7 cellular contexts compared by ENCODE assay signal in the genomic region with DNA sequence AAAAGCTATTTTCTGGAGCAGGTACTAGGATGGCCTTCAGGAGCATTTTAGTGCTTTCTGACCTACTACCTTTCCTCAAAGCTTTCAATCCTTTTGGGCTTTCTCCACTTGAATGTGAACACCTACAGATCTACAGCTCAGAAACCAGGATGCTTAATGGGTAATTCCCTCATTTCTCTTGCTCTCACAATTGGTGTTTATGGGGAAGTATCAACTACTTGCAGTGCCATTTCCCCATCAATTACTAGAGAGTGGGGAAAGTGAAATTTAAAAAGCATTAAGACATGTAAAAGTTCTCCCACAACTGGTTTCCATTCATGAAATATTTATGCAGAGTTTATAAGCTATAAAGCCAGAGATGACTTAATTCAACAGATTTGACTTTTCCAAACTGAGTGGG. TPM values are rescaled to one million over a fixed set of nuclear protein-coding genes. Genes with fewer than 3 reads are reported as not detected.
DNase-seq lines count a peak whose midpoint lies in the region; ATAC-seq and TF ChIP-seq lines count a peak whose summit lies in the region.

No MANE protein-coding gene starts in this region.

- H3K79me2 ChIP-seq in GM23248 (ENCODE audit: insufficient read depth) (peaks cover 82% of the 10 kb centered on the region), PC-9 (ENCODE audit: low read depth) (peaks cover 74% of the 10 kb centered on the region)

- DNase-seq in GM23248 = no peak
- DNase-seq in PC-9 = no peak
- no peak for DNase-seq in esophagus squamous epithelium (lab: John Stamatoyannopoulos, UW)
- DNase-seq in gastrocnemius medialis = no peak
- DNase-seq in head of caudate nucleus = no peak
- DNase-seq in DMS 273 treated with DMSO at 0.1 percent for 48 hours (lab: John Stamatoyannopoulos, UW) = no peak

- in situ Hi-C loops in GM23248 (cut with MboI) (no loop called here), gastrocnemius medialis (cut with MboI; ENCODE audit: low sequenced_read_pairs in 4 of 4) (no loop called here)

- CTCF ChIA-PET in PC-9 (lab: Charles Lee) = no interaction called here

- H3K4me2 ChIP-seq in GM23248 (ENCODE audit: unreplicated experiment) (peak overlapping the region; percentile 94), PC-9 (peak overlapping the region; percentile 97)

- BruUV-seq in PC-9 (replicated peaks; lab: Mats Ljungman, UMichigan) = no TSS peak

- no peaks in the 10 kb centered on the region for H3K9me3 ChIP-seq in GM23248 (ENCODE audit: low read depth)
- H3K9me3 ChIP-seq in PC-9 (ENCODE audit: insufficient read depth, low read depth) = no peaks in the 10 kb centered on the region
- no peaks in the 10 kb centered on the region for H3K9me3 ChIP-seq in esophagus squamous epithelium
- H3K9me3 ChIP-seq in gastrocnemius medialis = no peaks in the 10 kb centered on the region

- H3K9me2 ChIP-seq in GM23248 (ENCODE audit: insufficient read depth) (no peaks in the 10 kb centered on the region), PC-9 (ENCODE audit: insufficient read depth) (no peaks in the 10 kb centered on the region)

- H3F3A ChIP-seq in GM23248 (ENCODE audit: insufficient read depth) = peaks cover 20% of the 10 kb centered on the region
- peaks cover 7% of the 10 kb centered on the region; the same call in 1 of the 2 replicates for H3F3A ChIP-seq in PC-9 (ENCODE audit: insufficient read depth, low read depth)

- H3K4me1 ChIP-seq in GM23248 (ENCODE audit: insufficient read depth) = peaks cover 25% of the 10 kb centered on the region
- H3K4me1 ChIP-seq in PC-9 (replicated peaks; ENCODE audit: insufficient read depth) = peaks cover 17% of the 10 kb centered on the region
- H3K4me1 ChIP-seq in esophagus squamous epithelium = peaks cover 21 to 52% (median 26%) of the 10 kb centered on the region in 3 donors
- H3K4me1 ChIP-seq in gastrocnemius medialis = peaks cover 26 to 31% of the 10 kb centered on the region in 2 donors

- no peak overlapping the region for H2AFZ ChIP-seq in GM23248
- no peak overlapping the region for H2AFZ ChIP-seq in PC-9

- POLR2A ChIA-PET in PC-9 (lab: Charles Lee; ENCODE audit: unreplicated experiment) = no interaction called here

- intact Hi-C loops in PC-9 (cut with micrococcal nuclease; ENCODE audit: unreplicated experiment) (no loop called here), esophagus squamous epithelium (cut with DNase I) (no loop called here), gastrocnemius medialis (cut with DNase I; ENCODE audit: low total_unique reads) (no loop called here), head of caudate nucleus (cut with DNase I) (no loop called here)

- H3K27me3 ChIP-seq in GM23248 (replicated peaks; ENCODE audit: insufficient read depth) (no peaks in the 10 kb centered on the region), PC-9 (ENCODE audit: insufficient read depth, low read depth) (no peaks in the 10 kb centered on the region), esophagus squamous epithelium (no peaks in the 10 kb centered on the region), gastrocnemius medialis (no peaks in the 10 kb centered on the region)

- TF ChIP-seq POLR2A in esophagus squamous epithelium (IDR thresholded peaks at IDR 0.05) (no peak), gastrocnemius medialis (IDR thresholded peaks at IDR 0.05) (no peak)

- H3K4me3 ChIP-seq in GM23248 = peak overlapping the region; percentile 93
- H3K4me3 ChIP-seq in PC-9 = peak overlapping the region; percentile 75
- H3K4me3 ChIP-seq in esophagus squamous epithelium = peak overlapping the region; percentile 96 to 100 (median 100)
- peak overlapping the region; percentile 15 to 87 (median 67) for H3K4me3 ChIP-seq in gastrocnemius medialis

- H4K20me1 ChIP-seq in GM23248 (ENCODE audit: insufficient read depth) (peaks cover 9% of the 10 kb centered on the region), PC-9 (ENCODE audit: insufficient read depth) (peaks cover 26% of the 10 kb centered on the region)

- ATAC-seq in gastrocnemius medialis (no peak), GM19324 (IDR thresholded peaks at IDR 0.05; ENCODE audit: low FRiP score, unreplicated experiment) (no peak)

- H3K27ac ChIP-seq in GM23248 (peak overlapping the region; percentile 95; the same call in 1 of the 2 replicates), PC-9 (no peak overlapping the region), esophagus squamous epithelium (peak overlapping the region; percentile 7 to 100 (median 54)), gastrocnemius medialis (peak overlapping the region; percentile 96 to 100 (median 97))

- H3K9ac ChIP-seq in GM23248 = peak overlapping the region; percentile 99

- TF ChIP-seq CTCF in PC-9 (conservative IDR thresholded peaks at IDR 0.05) (no peak), esophagus squamous epithelium (IDR thresholded peaks at IDR 0.05) (no peak), gastrocnemius medialis (IDR thresholded peaks at IDR 0.05 in 4 of 5, conservative IDR thresholded peaks at IDR 0.05 in 1 of 5) (no peak)

- no peaks in the 10 kb centered on the region for H3K36me3 ChIP-seq in GM23248 (ENCODE audit: low read depth)
- H3K36me3 ChIP-seq in PC-9 (ENCODE audit: low read depth) = no peaks in the 10 kb centered on the region
- peaks cover 0 to 5% (median 0%) of the 10 kb centered on the region in 3 donors for H3K36me3 ChIP-seq in esophagus squamous epithelium
- no peaks in the 10 kb centered on the region for H3K36me3 ChIP-seq in gastrocnemius medialis

RNA-seq across cellular contexts. Expression of a gene that starts 2.1 kb away (rescaled TPM):
- 43.3 and 45.3 TPM in 2 replicates for total RNA-seq in GM23248 (2014; rRNA removed; shearing (Covaris generic))
- 34.9 and 38.2 TPM in 2 replicates for polyA plus RNA-seq in GM23248 (2016; fragmentation: Nextera tagmentation; extraction: Ambion mirVana)
- total RNA-seq in PC-9 (2021) (32.3 and 35.8 TPM in 2 replicates), esophagus squamous epithelium (10 to 100 TPM; 30.6 to 46.5 (median 33.5) TPM), gastrocnemius medialis (10 to 100 TPM; 39.3 to 48.7 (median 43.7) TPM)
